ENCODE assay signal across 15 cellular contexts in the genomic region with DNA sequence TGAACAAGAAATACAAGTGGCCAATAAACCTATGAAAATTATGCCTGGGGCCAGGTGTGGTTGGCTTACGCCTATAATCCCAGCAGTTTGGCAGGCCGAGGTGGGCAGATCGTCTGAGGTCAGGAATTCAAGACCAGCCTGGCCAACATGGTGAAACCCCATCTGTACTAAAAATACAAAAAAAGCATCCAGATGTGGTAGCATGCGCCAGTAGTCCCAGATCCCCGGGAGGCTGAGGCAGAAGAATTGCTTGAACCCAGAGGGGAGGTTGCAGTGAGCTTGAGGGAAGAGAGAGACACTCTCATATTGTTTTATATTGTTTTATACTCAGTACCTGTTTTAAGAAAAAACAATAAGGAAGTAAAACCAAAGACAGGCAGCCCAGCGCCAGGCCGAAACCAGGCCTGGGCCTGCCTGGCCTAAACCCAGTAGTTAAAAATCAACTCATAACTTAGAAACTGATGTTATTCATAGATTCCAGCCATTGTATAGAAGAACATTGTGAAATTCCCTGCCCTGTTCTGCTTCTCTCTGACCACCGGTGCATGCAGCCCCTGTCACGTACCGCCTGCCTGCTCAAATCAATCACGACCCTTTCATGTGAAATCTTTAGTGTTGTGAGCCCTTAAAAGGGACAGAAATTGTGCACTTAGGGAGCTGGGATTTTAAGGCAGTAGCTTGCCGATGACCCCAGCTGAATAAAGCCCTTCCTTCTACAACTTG. TPM values are rescaled to one million over a fixed set of nuclear protein-coding genes. Genes with fewer than 3 reads are reported as not detected.
DNase-seq lines count a peak whose midpoint lies in the region; ATAC-seq, FAIRE-seq and TF ChIP-seq lines count a peak whose summit lies in the region.
"Not testable (repeated sequence)": the region's sequence is repeated elsewhere in the genome, so short reads cannot be mapped to it uniquely, and the experiment has no call there.
"Had no signal": no experiment of that assay in that cellular context is flagged by ENCODE, and none has a peak within 500 bp of the region (broad histone marks: within the 10 kb centered on the region; RNA-seq: fewer than 3 reads in every experiment).

No MANE protein-coding gene starts in this region.

- not testable (repeated sequence) for H4K20me1 ChIP-seq in GM23338 (replicated peaks; ENCODE audit: insufficient read depth); K562 (replicated peaks; ENCODE audit: control insufficient read depth, insufficient read depth, low read length)

- not testable (repeated sequence) for H3K9me3 ChIP-seq in K562 (replicated peaks; ENCODE audit: control insufficient read depth, insufficient read depth, low read depth, low read length)

- in situ Hi-C loops in GM18951 (cut with MboI; ENCODE audit: low sequenced_read_pairs, unreplicated experiment); K562 (cut with MboI): not testable (repeated sequence)

- DNase-seq in GM06990 (ENCODE audit: extremely low read depth, insufficient read length), result peak; percentile 51
- not testable (repeated sequence) for DNase-seq in GM23338 (ENCODE audit: low spot score); K562 (ENCODE audit: extremely low read depth in 1 of 4, low spot score in 3 of 4)
- DNase-seq in glomerular visceral epithelial cell (ENCODE audit: extremely low spot score), result peak; percentile 49
- DNase-seq in naive B cell, result peak; percentile 42

- CTCF ChIA-PET in K562 (lab: Yijun Ruan, JAX; ENCODE audit: low intra/inter-chr PET ratio), result not testable (repeated sequence)

- H3K4me1 ChIP-seq in GM23338 (ENCODE audit: insufficient read depth), result peaks cover 72% of the 10 kb centered on the region
- H3K4me1 ChIP-seq in K562 (replicated peaks in 1 of 2; ENCODE audit: control insufficient read depth in 2 of 2, insufficient read depth in 2 of 2, low read length in 2 of 2), result not testable (repeated sequence)

- not testable (repeated sequence) for TF ChIP-seq CTCF in GM06990 (IDR thresholded peaks at IDR 0.05; ENCODE audit: insufficient read depth, low read length, poor library complexity, severe bottlenecking); GM23338 (conservative IDR thresholded peaks at IDR 0.05; ENCODE audit: low read depth in 2 of 2); K562 (IDR thresholded peaks at IDR 0.05 in 2 of 3, conservative IDR thresholded peaks at IDR 0.05 in 1 of 3; ENCODE audit: insufficient read depth in 2 of 3, low read depth in 1 of 3, low read length in 3 of 3)

- H3F3A ChIP-seq in GM23338 (replicated peaks; ENCODE audit: low read depth), result peaks cover 17% of the 10 kb centered on the region

- H3K27ac ChIP-seq in GM23338 (ENCODE audit: low read depth); K562 (ENCODE audit: extremely low read depth, low read depth, low read length): not testable (repeated sequence)

- POLR2A ChIA-PET in K562 (lab: Yijun Ruan, JAX), result interaction anchor here (0.8 to 1.2 kb wide), 2 partner anchors 14 to 29 kb away, joined by 3 to 4 read pairs; no protein-coding TSS in a partner anchor

- H3K27ac Mint-ChIP-seq in GM23338, result not testable (repeated sequence)
- H3K27ac Mint-ChIP-seq in naive B cell, result peak overlapping the region; percentile 90 to 99 (median 98)
- peak overlapping the region; percentile 91 for H3K27ac Mint-ChIP-seq in stimulated activated memory B cell treated with anti-CD40 and anti-IgM and Interleukin-4, amounts not matched to agents 10 μg/mL and 1 μg/mL and 100 μg/mL, for 72 hours

- peak overlapping the region; percentile 71 for H3K4me2 ChIP-seq in GM23338
- not testable (repeated sequence) for H3K4me2 ChIP-seq in K562 (ENCODE audit: insufficient read depth, low read length)

- H3K9ac ChIP-seq in K562 (ENCODE audit: insufficient read depth in 1 of 2, low read depth in 2 of 2, low read length in 2 of 2), result not testable (repeated sequence)

- H2AFZ ChIP-seq in GM23338, result not testable (repeated sequence)
- 0 out of 2 replicates have a peak overlapping the region, but pooled peaks have one; percentile 18 for H2AFZ ChIP-seq in K562 (ENCODE audit: low read depth, low read length)

- BruUV-seq in K562 (replicated peaks; lab: Mats Ljungman, UMichigan), result not testable (repeated sequence)

- H3K27me3 ChIP-seq in GM06990 (replicated peaks; ENCODE audit: control insufficient read depth, insufficient read depth, low read length); GM23338 (ENCODE audit: insufficient read depth); K562 (ENCODE audit: control insufficient read depth in 2 of 2, insufficient read depth in 2 of 2, low read length in 2 of 2): not testable (repeated sequence)

- H3K9me1 ChIP-seq in K562 (ENCODE audit: control insufficient read depth, insufficient read depth, low read length), result not testable (repeated sequence)

- not testable (repeated sequence) for H3K79me2 ChIP-seq in GM23338 (replicated peaks; ENCODE audit: insufficient read depth); K562 (ENCODE audit: control insufficient read depth, insufficient read depth, low read length)

- intact Hi-C loops in K562 (cut with micrococcal nuclease), result not testable (repeated sequence)

- H3K4me1 Mint-ChIP-seq in GM23338 (peaks cover 64% of the 10 kb centered on the region), naive B cell (peaks cover 12 to 33% (median 30%) of the 10 kb centered on the region in 3 donors)
- H3K4me1 Mint-ChIP-seq in stimulated activated memory B cell treated with anti-CD40 and anti-IgM and Interleukin-4, amounts not matched to agents 10 μg/mL and 1 μg/mL and 100 μg/mL, for 72 hours, result peaks cover 41% of the 10 kb centered on the region

- not testable (repeated sequence) for H3K36me3 ChIP-seq in GM06990 (ENCODE audit: control insufficient read depth, insufficient read depth, low read length); GM23338 (ENCODE audit: insufficient read depth); K562 (ENCODE audit: control insufficient read depth, insufficient read depth, low read length)

- H3K4me3 ChIP-seq in GM06990 (replicated peaks; ENCODE audit: low read depth, low read length), result peak overlapping the region; percentile 56
- peak overlapping the region; percentile 10; the same call in 1 of the 2 replicates for H3K4me3 ChIP-seq in GM23338
- H3K4me3 ChIP-seq in K562, result not testable (repeated sequence)

- peak; percentile 43 for TF ChIP-seq POLR2A in GM18951 (IDR thresholded peaks at IDR 0.05; ENCODE audit: extremely low read depth, insufficient read depth, insufficient read length)
- TF ChIP-seq POLR2A in K562 (conservative IDR thresholded peaks at IDR 0.05), result not testable (repeated sequence)

- H3K36me3 Mint-ChIP-seq in GM23338 (ENCODE audit: low read depth), result peaks cover 12% of the 10 kb centered on the region; the same call in 1 of the 3 replicates
- H3K36me3 Mint-ChIP-seq in naive B cell; stimulated activated memory B cell treated with anti-CD40 and anti-IgM and Interleukin-4, amounts not matched to agents 10 μg/mL and 1 μg/mL and 100 μg/mL, for 72 hours: not testable (repeated sequence)

- H3K27me3 Mint-ChIP-seq in GM23338 (ENCODE audit: insufficient read depth, low read depth, poor library complexity), result peaks cover 13% of the 10 kb centered on the region
- H3K27me3 Mint-ChIP-seq in naive B cell; stimulated activated memory B cell treated with anti-CD40 and anti-IgM and Interleukin-4, amounts not matched to agents 10 μg/mL and 1 μg/mL and 100 μg/mL, for 72 hours: not testable (repeated sequence)

- H3K9me3 Mint-ChIP-seq in GM23338, result peaks cover 18% of the 10 kb centered on the region; the same call in 2 of the 3 replicates
- not testable (repeated sequence) for H3K9me3 Mint-ChIP-seq in naive B cell; stimulated activated memory B cell treated with anti-CD40 and anti-IgM and Interleukin-4, amounts not matched to agents 10 μg/mL and 1 μg/mL and 100 μg/mL, for 72 hours

- TF ChIP-seq RAD21 in K562 (CRISPR knock-in tag; conservative IDR thresholded peaks at IDR 0.05 in 1 of 2, IDR thresholded peaks at IDR 0.05 in 1 of 2), result not testable (repeated sequence)

- not testable (repeated sequence) for TF ChIP-seq EP300 in K562 (IDR thresholded peaks at IDR 0.05; ENCODE audit: low read length)

- H3K4me3 Mint-ChIP-seq in GM23338, result not testable (repeated sequence)
- peak overlapping the region in 5 of 8 donors; percentile 23 to 77 (median 61) for H3K4me3 Mint-ChIP-seq in naive B cell
- peak overlapping the region; percentile 66 for H3K4me3 Mint-ChIP-seq in stimulated activated memory B cell treated with anti-CD40 and anti-IgM and Interleukin-4, amounts not matched to agents 10 μg/mL and 1 μg/mL and 100 μg/mL, for 72 hours

- H3K9me2 ChIP-seq in GM23338 (ENCODE audit: insufficient read depth), result not testable (repeated sequence)

- WGBS in K562 (ENCODE audit: insufficient coverage, low coverage, missing lambda C conversion rate), result 82% methylated on average over 9 of the region's 12 CpGs

- ATAC-seq in GM23338, K562: not testable (repeated sequence)
- ATAC-seq in HG03460 (IDR thresholded peaks at IDR 0.05; ENCODE audit: unreplicated experiment) (peak; percentile 43), naive B cell (ENCODE audit: low read depth in 2 of 2) (peak in 1 of 2 donors; percentile 41)
- peak; percentile 50 for ATAC-seq in stimulated activated memory B cell treated with anti-CD40 and anti-IgM and Interleukin-4, amounts not matched to agents 10 μg/mL and 1 μg/mL and 100 μg/mL, for 72 hours

- FAIRE-seq in K562 (lab: Jason Lieb, UNC), result not testable (repeated sequence)

RNA-seq across cellular contexts. Expression of gene UBE2D2, which starts 35.4 kb away (rescaled TPM):
- 101 and 120 TPM in 2 replicates for total RNA-seq in GM23338 (2014; rRNA removed; shearing (Covaris generic))
- 166 and 172 TPM in 2 replicates for polyA plus RNA-seq in GM23338 (2016; fragmentation: Nextera tagmentation; extraction: Ambion mirVana)
- total RNA-seq in K562 (2011; cell fraction: chromatin; rRNA removed; ENCODE audit: low replicate concordance), result 56.7 and 101 TPM in 2 replicates
- 29.9 and 36.2 TPM in 2 replicates for total RNA-seq in K562 (2011; cell fraction: nucleolus; rRNA removed)
- 53.2 and 70.1 TPM in 2 replicates for total RNA-seq in K562 (2011; cell fraction: nucleoplasm; rRNA removed)
- 72.0 and 92.9 TPM in 2 replicates for total RNA-seq in K562 (2014; rRNA removed)
- 158 and 167 TPM in 2 replicates for total RNA-seq in K562 (2014; rRNA removed; fragmentation: Illumina TruSeq; extraction: Trizol)
- total RNA-seq in K562 (2015; rRNA removed; fragmentation: Illumina TruSeq; extraction: Trizol), result 151 TPM in 2 replicates
- 198 and 211 TPM in 2 replicates for total RNA-seq in K562 (2021)
- polyA plus RNA-seq in K562 (2011; rRNA removed), result 111 and 122 TPM in 2 replicates
- 40.9 and 69.1 TPM in 2 replicates for polyA plus RNA-seq in K562 (2011; cell fraction: cytosol; rRNA removed)
- polyA plus RNA-seq in K562 (2011; cell fraction: nucleus; rRNA removed), result 23.6 and 41.6 TPM in 2 replicates
- polyA plus RNA-seq in K562 (2012), result 228 and 234 TPM in 2 replicates
- 126 and 138 TPM in 2 replicates for polyA plus RNA-seq in K562 (2014; fragmentation: Illumina TruSeq; extraction: Trizol)
- polyA plus RNA-seq in K562 (2014; fragmentation: Nextera tagmentation; extraction: Ambion mirVana), result 10 to 100 TPM; 53.6 to 58.8 TPM
- polyA plus RNA-seq in K562 (2014; rRNA removed), result 77.7 and 85.0 TPM in 2 replicates
- 77.2 and 100 TPM in 2 replicates for polyA minus RNA-seq in K562 (2011; rRNA and poly(A)+ RNA removed)
- polyA minus RNA-seq in K562 (2011; cell fraction: cytosol; rRNA and poly(A)+ RNA removed), result 44.0 and 69.7 TPM in 2 replicates
- 13.2 and 25.0 TPM in 2 replicates for polyA minus RNA-seq in K562 (2011; cell fraction: nucleus; rRNA and poly(A)+ RNA removed)
- 100 to 1,000 TPM; 374 to 562 (median 427) TPM for polyA plus RNA-seq in naive B cell (ENCODE audit: low read depth in 6 of 6)

RNA-seq across cellular contexts. Expression of gene STING1, which starts 43.2 kb away (rescaled TPM):
- 0.39 TPM in 1 of 2 replicates, not detected in the other for total RNA-seq in GM23338 (2014; rRNA removed; shearing (Covaris generic))
- polyA plus RNA-seq in GM23338 (2016; fragmentation: Nextera tagmentation; extraction: Ambion mirVana) (0.30 and 0.66 TPM in 2 replicates), K562 (2011; rRNA removed) (31.0 and 58.9 TPM in 2 replicates), K562 (2014; fragmentation: Illumina TruSeq; extraction: Trizol) (64.7 and 74.0 TPM in 2 replicates), K562 (2014; fragmentation: Nextera tagmentation; extraction: Ambion mirVana) (10 to 100 TPM; 20.8 to 23.3 TPM), K562 (2014; rRNA removed) (61.4 and 66.1 TPM in 2 replicates), naive B cell (ENCODE audit: low read depth in 6 of 6) (1 to 10 TPM in 2 of 6 donors, under 1 TPM in 4; 0.32 to 3.1 (median 0.81) TPM)
- 37.8 and 111 TPM in 2 replicates for total RNA-seq in K562 (2011; cell fraction: chromatin; rRNA removed; ENCODE audit: low replicate concordance)
- total RNA-seq in K562 (2011; cell fraction: nucleolus; rRNA removed), result 91.5 and 121 TPM in 2 replicates
- total RNA-seq in K562 (2011; cell fraction: nucleoplasm; rRNA removed), result 66.2 and 70.2 TPM in 2 replicates
- total RNA-seq in K562 (2014; rRNA removed) (59.9 and 71.9 TPM in 2 replicates), K562 (2014; rRNA removed; fragmentation: Illumina TruSeq; extraction: Trizol) (20.1 and 24.9 TPM in 2 replicates), K562 (2015; rRNA removed; fragmentation: Illumina TruSeq; extraction: Trizol) (44.7 and 44.8 TPM in 2 replicates), K562 (2021) (64.2 and 69.1 TPM in 2 replicates)
- polyA plus RNA-seq in K562 (2011; cell fraction: cytosol; rRNA removed), result 54.5 and 93.0 TPM in 2 replicates
- polyA plus RNA-seq in K562 (2011; cell fraction: nucleus; rRNA removed), result 188 and 261 TPM in 2 replicates
- 110 and 213 TPM in 2 replicates for polyA plus RNA-seq in K562 (2012)
- polyA minus RNA-seq in K562 (2011; rRNA and poly(A)+ RNA removed), result 19.9 and 21.4 TPM in 2 replicates
- polyA minus RNA-seq in K562 (2011; cell fraction: cytosol; rRNA and poly(A)+ RNA removed), result 54.2 and 55.1 TPM in 2 replicates
- polyA minus RNA-seq in K562 (2011; cell fraction: nucleus; rRNA and poly(A)+ RNA removed), result 36.5 and 43.1 TPM in 2 replicates
- total RNA-seq: Caco-2 had no signal

RNA-seq across cellular contexts. Expression of gene SMIM33, which starts 54.9 kb away (rescaled TPM):
- not detected in 2 replicates for total RNA-seq in GM23338 (2014; rRNA removed; shearing (Covaris generic))
- not detected in 2 replicates for polyA plus RNA-seq in GM23338 (2016; fragmentation: Nextera tagmentation; extraction: Ambion mirVana)
- not detected in 2 replicates for total RNA-seq in K562 (2011; cell fraction: chromatin; rRNA removed; ENCODE audit: low replicate concordance)
- total RNA-seq in K562 (2011; cell fraction: nucleolus; rRNA removed), result not detected in 2 replicates
- not detected in 2 replicates for total RNA-seq in K562 (2011; cell fraction: nucleoplasm; rRNA removed)
- total RNA-seq in K562 (2014; rRNA removed), result not detected in 2 replicates
- total RNA-seq in K562 (2014; rRNA removed; fragmentation: Illumina TruSeq; extraction: Trizol), result not detected in 2 replicates
- total RNA-seq in K562 (2015; rRNA removed; fragmentation: Illumina TruSeq; extraction: Trizol), result not detected in 2 replicates
- total RNA-seq in K562 (2021), result not detected in 2 replicates
- polyA plus RNA-seq in K562 (2011; rRNA removed), result not detected in 2 replicates
- polyA plus RNA-seq in K562 (2011; cell fraction: cytosol; rRNA removed), result not detected in 2 replicates
- not detected in 2 replicates for polyA plus RNA-seq in K562 (2011; cell fraction: nucleus; rRNA removed)
- 0.04 TPM in 1 of 2 replicates, not detected in the other for polyA plus RNA-seq in K562 (2012)
- not detected in 2 replicates for polyA plus RNA-seq in K562 (2014; fragmentation: Illumina TruSeq; extraction: Trizol)
- not detected for polyA plus RNA-seq in K562 (2014; fragmentation: Nextera tagmentation; extraction: Ambion mirVana)
- not detected in 2 replicates for polyA plus RNA-seq in K562 (2014; rRNA removed)
- not detected in 2 replicates for polyA minus RNA-seq in K562 (2011; rRNA and poly(A)+ RNA removed)
- not detected in 2 replicates for polyA minus RNA-seq in K562 (2011; cell fraction: cytosol; rRNA and poly(A)+ RNA removed)
- polyA minus RNA-seq in K562 (2011; cell fraction: nucleus; rRNA and poly(A)+ RNA removed), result not detected in 2 replicates
- polyA plus RNA-seq in naive B cell (ENCODE audit: low read depth in 6 of 6), result not detected
- total RNA-seq: Caco-2, glomerular endothelial cell, HFFc6, omental fat pad, right cardiac atrium had no signal
- polyA plus RNA-seq: BJ, keratinocyte, right cardiac atrium had no signal

Comparison
In these comparisons a context has a peak if more than half of its experiments do, and no peak if none do; other contexts are left out.
1. RNA of gene STING1, which starts 43.2 kb away (polyA plus RNA-seq): 20.8 to 261 TPM in K562; 0.32 to 3.1 TPM in naive B cell and 0.30 to 0.66 TPM in GM23338; every median in the first group is over 4 times any median in the second.